In the genomic region with DNA sequence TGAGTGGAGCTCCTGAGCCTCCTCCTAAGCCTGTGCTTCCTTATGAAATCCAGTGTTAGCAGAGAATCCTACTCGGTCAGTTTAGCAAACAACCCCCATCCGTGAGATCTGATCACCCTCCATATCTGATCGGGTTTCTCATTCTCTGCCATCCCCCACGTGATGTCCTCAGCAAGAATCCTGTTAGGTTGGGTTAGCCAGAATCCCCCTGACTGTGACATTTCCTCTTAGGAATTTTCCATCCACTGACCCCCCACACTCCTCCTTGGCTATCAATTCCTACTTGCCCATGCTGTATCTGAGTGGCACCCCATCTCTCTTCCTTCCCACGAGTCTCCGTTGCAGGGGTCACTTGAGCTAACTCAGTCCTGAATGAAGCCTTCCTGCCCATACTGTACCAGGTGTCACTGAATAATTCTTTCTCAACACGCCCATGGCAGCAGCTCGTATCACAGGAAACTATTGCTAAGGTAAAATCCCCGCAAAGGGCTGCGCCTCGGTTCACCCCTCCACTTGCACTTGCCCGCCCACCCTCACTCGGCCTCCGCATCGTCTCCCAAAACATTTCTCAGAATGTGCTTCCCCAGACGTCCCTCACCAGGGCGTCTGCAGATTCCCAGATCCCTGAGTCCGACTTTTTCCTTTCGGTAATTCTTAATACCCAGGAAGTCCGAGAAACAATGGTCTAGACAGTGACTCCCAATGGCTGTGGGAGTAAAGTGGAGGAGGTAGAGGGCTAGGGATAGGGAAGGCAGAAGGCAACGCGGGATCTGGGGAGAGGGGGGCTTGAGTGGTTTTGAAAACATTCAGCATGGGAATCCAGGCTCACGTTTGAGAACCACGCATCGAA, we compare ENCODE assay signal across 8 cellular contexts. TPM values are rescaled to one million over a fixed set of nuclear protein-coding genes. Genes with fewer than 3 reads are reported as not detected.
DNase-seq lines count a peak whose midpoint lies in the region; ATAC-seq, FAIRE-seq and TF ChIP-seq lines count a peak whose summit lies in the region.

No MANE protein-coding gene starts in this region.

- H3K4me1 ChIP-seq in cardiac muscle cell (ENCODE audit: low read depth) = peaks cover 45% of the 10 kb centered on the region
- peaks cover 57% of the 10 kb centered on the region for H3K4me1 ChIP-seq in endothelial cell of umbilical vein (ENCODE audit: control insufficient read depth, extremely low read depth, insufficient read depth, low read length)
- H3K4me1 ChIP-seq in mucosa of stomach (ENCODE audit: control insufficient read depth, insufficient read depth, low read length) = peaks cover 57% of the 10 kb centered on the region
- peaks cover 20 to 26% of the 10 kb centered on the region in 2 donors for H3K4me1 ChIP-seq in uterus

- no peak overlapping the region for H3K27ac Mint-ChIP-seq in CD4-positive, alpha-beta T cell

- H3K9me3 ChIP-seq in cardiac muscle cell (ENCODE audit: low read depth) = no peaks in the 10 kb centered on the region
- H3K9me3 ChIP-seq in endothelial cell of umbilical vein (replicated peaks; ENCODE audit: control insufficient read depth, insufficient read depth, low read length) = no peaks in the 10 kb centered on the region
- H3K9me3 ChIP-seq in mucosa of stomach (ENCODE audit: control insufficient read depth, low read length) = no peaks in the 10 kb centered on the region
- H3K9me3 ChIP-seq in uterus = no peaks in the 10 kb centered on the region
- H3K9me3 ChIP-seq in CD4-positive, alpha-beta T cell (ENCODE audit: control insufficient read depth, low read length) = no peaks in the 10 kb centered on the region

- CTCF ChIA-PET in endothelial cell of umbilical vein (lab: Charles Lee) = interaction anchor here (1.1 to 3.2 kb wide), 7 partner anchors 8 to 61 kb away, joined by 4 to 45 read pairs (median 10); partner anchors contain the start of gene MYOF
- CTCF ChIA-PET in CD4-positive, alpha-beta T cell (lab: Charles Lee) = no interaction called here

- no peaks in the 10 kb centered on the region for H3K36me3 Mint-ChIP-seq in CD4-positive, alpha-beta T cell (ENCODE audit: low read depth)

- H3K4me2 ChIP-seq in endothelial cell of umbilical vein (ENCODE audit: insufficient read depth, low read length) = peak overlapping the region; percentile 63

- intact Hi-C loops in Right ventricle myocardium inferior (cut with DNase I) = loop anchor here (2.0 kb wide), 2 partner anchors 27 to 43 kb away; no protein-coding TSS in a partner anchor
- intact Hi-C loops in endothelial cell of umbilical vein (cut with micrococcal nuclease) = loop anchor here (1.0 kb wide), 2 partner anchors 24 to 44 kb away; partner anchors contain the start of gene MYOF
- intact Hi-C loops in uterus (cut with DNase I; ENCODE audit: low total_unique reads) = loop anchor here (5.0 kb wide), 1 partner anchor 34 kb away; no protein-coding TSS in a partner anchor
- intact Hi-C loops in CD4-positive, alpha-beta T cell (cut with DNase I, micrococcal nuclease) = no loop called here

- H3K9me3 Mint-ChIP-seq in CD4-positive, alpha-beta T cell = no peaks in the 10 kb centered on the region

- FAIRE-seq in endothelial cell of umbilical vein (lab: Jason Lieb, UNC) = peak; percentile 73

- POLR2A ChIA-PET in endothelial cell of umbilical vein (lab: Charles Lee) = interaction anchor here (0.9 to 2.8 kb wide), 5 partner anchors 16 to 33 kb away, joined by 4 to 14 read pairs (median 6); no protein-coding TSS in a partner anchor
- POLR2A ChIA-PET in CD4-positive, alpha-beta T cell (lab: Charles Lee) = no interaction called here

- H3K27me3 ChIP-seq in cardiac muscle cell (no peaks in the 10 kb centered on the region), endothelial cell of umbilical vein (ENCODE audit: control insufficient read depth in 2 of 2, insufficient read depth in 2 of 2, low read length in 2 of 2) (no peaks in the 10 kb centered on the region), mucosa of stomach (ENCODE audit: control insufficient read depth, insufficient read depth, low read length) (no peaks in the 10 kb centered on the region), uterus (no peaks in the 10 kb centered on the region)
- no peaks in the 10 kb centered on the region for H3K27me3 ChIP-seq in CD4-positive, alpha-beta T cell (ENCODE audit: control insufficient read depth, insufficient read depth, low read length)

- no peaks in the 10 kb centered on the region for H3K27me3 Mint-ChIP-seq in CD4-positive, alpha-beta T cell

- H3K4me3 ChIP-seq in cardiac muscle cell = no peak overlapping the region
- H3K4me3 ChIP-seq in endothelial cell of umbilical vein (replicated peaks in 1 of 3; ENCODE audit: insufficient read depth in 1 of 3, low read depth in 1 of 3, low read length in 3 of 3) = no peak overlapping the region
- peak overlapping the region; percentile 27 for H3K4me3 ChIP-seq in mucosa of stomach (ENCODE audit: low read length)
- peak overlapping the region; percentile 10 to 11 for H3K4me3 ChIP-seq in uterus

- no peaks in the 10 kb centered on the region for H3K9me1 ChIP-seq in endothelial cell of umbilical vein (replicated peaks; ENCODE audit: control insufficient read depth, extremely low read depth, insufficient read depth, low read length)

- H3K4me3 Mint-ChIP-seq in CD4-positive, alpha-beta T cell = no peak overlapping the region

- no peak for TF ChIP-seq CTCF in cardiac muscle cell (IDR thresholded peaks at IDR 0.05; ENCODE audit: low read depth, low read length)
- no peak for TF ChIP-seq CTCF in endothelial cell of umbilical vein (IDR thresholded peaks at IDR 0.05; ENCODE audit: extremely low read depth in 1 of 2, insufficient read depth in 1 of 2, low read depth in 1 of 2, low read length in 2 of 2)
- no peak for TF ChIP-seq CTCF in uterus (IDR thresholded peaks at IDR 0.05)
- TF ChIP-seq CTCF in CD4-positive, alpha-beta T cell (IDR thresholded peaks at IDR 0.05) = no peak

- H3K9ac ChIP-seq in endothelial cell of umbilical vein (replicated peaks; ENCODE audit: extremely low read depth, insufficient read depth, low read length) = peak overlapping the region; percentile 97
- peak overlapping the region; percentile 61 for H3K9ac ChIP-seq in mucosa of stomach (ENCODE audit: low read length)

- no peak for ATAC-seq in Right ventricle myocardium inferior
- no peak for ATAC-seq in GM18909 (IDR thresholded peaks at IDR 0.05; ENCODE audit: poor library complexity, unreplicated experiment)
- no peak for ATAC-seq in CD4-positive, alpha-beta T cell (ENCODE audit: poor library complexity)

- dilution Hi-C loops in endothelial cell of umbilical vein (cut with MboI; ENCODE audit: extremely low pct_ligation_motif_present, low sequenced_read_pairs) = no loop called here

- no peaks in the 10 kb centered on the region for H3K36me3 ChIP-seq in cardiac muscle cell
- peaks cover 0 to 2% of the 10 kb centered on the region in 2 experiments for H3K36me3 ChIP-seq in endothelial cell of umbilical vein (ENCODE audit: control insufficient read depth in 2 of 2, extremely low read depth in 1 of 2, insufficient read depth in 2 of 2, low read length in 2 of 2)
- no peaks in the 10 kb centered on the region for H3K36me3 ChIP-seq in mucosa of stomach (ENCODE audit: control insufficient read depth, insufficient read depth, low read length)
- no peaks in the 10 kb centered on the region for H3K36me3 ChIP-seq in uterus

- H2AFZ ChIP-seq in endothelial cell of umbilical vein (ENCODE audit: low read depth, low read length) = no peak overlapping the region

- BruUV-seq in endothelial cell of umbilical vein (replicated peaks; lab: Mats Ljungman, UMichigan) = no TSS peak

- DNase-seq in cardiac muscle cell (ENCODE audit: low read depth in 1 of 2, low spot score in 1 of 2) (peak in 1 of 2 donors; percentile 66), Right ventricle myocardium inferior (ENCODE audit: missing footprints) (no peak), endothelial cell of umbilical vein (ENCODE audit: low read depth, low spot score) (peak; percentile 65), uterus (peak; percentile 43 to 47), NCI-H2081 (lab: John Stamatoyannopoulos, UW) (no peak)
- no peak for DNase-seq in CD4-positive, alpha-beta T cell

- H3K27ac ChIP-seq in cardiac muscle cell = peak overlapping the region; percentile 96
- H3K27ac ChIP-seq in endothelial cell of umbilical vein (ENCODE audit: insufficient read depth, low read depth, low read length) = peak overlapping the region; percentile 100
- peak overlapping the region; percentile 98 to 100 for H3K27ac ChIP-seq in uterus
- H3K27ac ChIP-seq in CD4-positive, alpha-beta T cell (ENCODE audit: low read depth, low read length) = no peak overlapping the region

- H3K79me2 ChIP-seq in endothelial cell of umbilical vein (ENCODE audit: control insufficient read depth, insufficient read depth, low read length) = peaks cover 59% of the 10 kb centered on the region

- peak; percentile 46 for TF ChIP-seq POLR2A in endothelial cell of umbilical vein (IDR thresholded peaks at IDR 0.05; ENCODE audit: low read depth, low read length)
- no peak for TF ChIP-seq POLR2A in uterus (IDR thresholded peaks at IDR 0.05)

- no peaks in the 10 kb centered on the region for H4K20me1 ChIP-seq in endothelial cell of umbilical vein (replicated peaks; ENCODE audit: control insufficient read depth, extremely low read depth, insufficient read depth, low read length)

- no peaks in the 10 kb centered on the region for H3K4me1 Mint-ChIP-seq in CD4-positive, alpha-beta T cell (ENCODE audit: low read depth)

RNA-seq across cellular contexts. Expression of gene MYOF, which starts 44.0 kb away (rescaled TPM):
- 18.1 and 22.4 TPM in 2 replicates for total RNA-seq in cardiac muscle cell
- polyA plus RNA-seq in cardiac muscle cell = 9.6 and 13.4 TPM in 2 replicates
- 34.4 TPM for total RNA-seq in Right ventricle myocardium inferior
- 342 and 379 TPM in 2 replicates for total RNA-seq in endothelial cell of umbilical vein
- 66.6 and 98.4 TPM in 2 replicates for polyA plus RNA-seq in endothelial cell of umbilical vein
- 135 and 154 TPM in 2 replicates for polyA plus RNA-seq in endothelial cell of umbilical vein (2011; cell fraction: cytosol; rRNA removed)
- polyA plus RNA-seq in endothelial cell of umbilical vein (2011; cell fraction: nucleus; rRNA removed) = 255 and 311 TPM in 2 replicates
- polyA plus RNA-seq in endothelial cell of umbilical vein (2012) = 238 and 280 TPM in 2 replicates
- polyA minus RNA-seq in endothelial cell of umbilical vein = 161 and 175 TPM in 2 replicates
- 34.8 TPM for polyA minus RNA-seq in endothelial cell of umbilical vein (2011; cell fraction: cytosol; rRNA and poly(A)+ RNA removed)
- 214 and 240 TPM in 2 replicates for polyA minus RNA-seq in endothelial cell of umbilical vein (2011; cell fraction: nucleus; rRNA and poly(A)+ RNA removed)
- 100 to 1,000 TPM in 2 of 4 donors, 10 to 100 TPM in 2; 41.2 to 114 (median 86.9) TPM for total RNA-seq in uterus
- under 1 TPM; 0.14 to 0.27 TPM for total RNA-seq in CD4-positive, alpha-beta T cell

RNA-seq across cellular contexts. Expression of gene CEP55, which starts 58.2 kb away (rescaled TPM):
- total RNA-seq in cardiac muscle cell = 2.8 and 23.8 TPM in 2 replicates
- 3.1 and 25.9 TPM in 2 replicates for polyA plus RNA-seq in cardiac muscle cell
- 1.4 TPM for total RNA-seq in Right ventricle myocardium inferior
- total RNA-seq in endothelial cell of umbilical vein = 58.9 and 63.0 TPM in 2 replicates
- polyA plus RNA-seq in endothelial cell of umbilical vein = 13.8 and 17.4 TPM in 2 replicates
- 32.1 and 33.5 TPM in 2 replicates for polyA plus RNA-seq in endothelial cell of umbilical vein (2011; cell fraction: cytosol; rRNA removed)
- 17.7 and 25.4 TPM in 2 replicates for polyA plus RNA-seq in endothelial cell of umbilical vein (2011; cell fraction: nucleus; rRNA removed)
- 25.8 and 64.9 TPM in 2 replicates for polyA plus RNA-seq in endothelial cell of umbilical vein (2012)
- 11.5 and 13.4 TPM in 2 replicates for polyA minus RNA-seq in endothelial cell of umbilical vein
- polyA minus RNA-seq in endothelial cell of umbilical vein (2011; cell fraction: cytosol; rRNA and poly(A)+ RNA removed) = 25.9 TPM
- 7.3 and 12.3 TPM in 2 replicates for polyA minus RNA-seq in endothelial cell of umbilical vein (2011; cell fraction: nucleus; rRNA and poly(A)+ RNA removed)
- total RNA-seq in uterus = 10 to 100 TPM in 1 of 4 donors, under 1 TPM in 1, not detected in 2; under 0.01 to 13.8 TPM
- total RNA-seq in CD4-positive, alpha-beta T cell = under 1 TPM; 0.16 to 0.17 TPM

Comparison
In these comparisons a context has a peak if more than half of its experiments do, and no peak if none do; other contexts are left out.
1. DNase-seq: peak in endothelial cell of umbilical vein (single experiment) and uterus (2 of 2); none in Right ventricle myocardium inferior (single experiment), NCI-H2081 (0 of 2) and CD4-positive, alpha-beta T cell (0 of 10).
2. H3K4me3 ChIP-seq: peak in mucosa of stomach (single experiment) and uterus (2 of 2); none in cardiac muscle cell (single experiment) and endothelial cell of umbilical vein (0 of 3).
3. RNA of gene MYOF, which starts 44.0 kb away (total RNA-seq): 342 to 379 TPM in endothelial cell of umbilical vein, 41.2 to 114 TPM in uterus, 34.4 TPM in Right ventricle myocardium inferior (single experiment) and 18.1 to 22.4 TPM in cardiac muscle cell; 0.14 to 0.27 TPM in CD4-positive, alpha-beta T cell; every median in the first group is over 10 times any median in the second.
4. intact Hi-C loops: an anchor here in Right ventricle myocardium inferior (2.0 kb wide), endothelial cell of umbilical vein (1.0 kb wide) and uterus (5.0 kb wide); none called in CD4-positive, alpha-beta T cell.